In genomic region chr13:96817336-96817941, GRCh38 we compare ENCODE assay signal across 10 cellular contexts.
A peak's percentile ranks its signal among the peaks of the same experiment; 100 is the strongest.
DNase-seq lines count a peak whose midpoint lies in the region; ATAC-seq and TF ChIP-seq lines count a peak whose summit lies in the region.
"Had no signal": no experiment of that assay in that cellular context is flagged by ENCODE, and none has a peak within 500 bp of the region (broad histone marks: within the 10 kb centered on the region; RNA-seq: fewer than 3 reads in every experiment).

No MANE protein-coding gene starts in this region.

- peaks cover 2% of the 10 kb centered on the region for H3K4me1 Mint-ChIP-seq in endothelial cell (ENCODE audit: unreplicated experiment)
- no peaks in the 10 kb centered on the region for H3K4me1 Mint-ChIP-seq in stimulated activated memory B cell treated with anti-CD40 and anti-IgM and Interleukin-4, amounts not matched to agents 10 μg/mL and 1 μg/mL and 100 μg/mL, for 72 hours
- H3K4me1 Mint-ChIP-seq: immature natural killer cell had no signal

- H3K4me2 ChIP-seq in parathyroid adenoma (ENCODE audit: low read length): peak overlapping the region; percentile 41

- H3K36me3 ChIP-seq in parathyroid adenoma (ENCODE audit: control insufficient read depth, insufficient read depth, low read length): no peaks in the 10 kb centered on the region

- no peak overlapping the region for H3K9ac ChIP-seq in parathyroid adenoma

- H3K4me3 ChIP-seq in parathyroid adenoma (ENCODE audit: low read depth, low read length): no peak overlapping the region

- H3K9me3 Mint-ChIP-seq in endothelial cell (ENCODE audit: unreplicated experiment): no peaks in the 10 kb centered on the region
- H3K9me3 Mint-ChIP-seq in stimulated activated memory B cell treated with anti-CD40 and anti-IgM and Interleukin-4, amounts not matched to agents 10 μg/mL and 1 μg/mL and 100 μg/mL, for 72 hours: peaks cover 6% of the 10 kb centered on the region

- H3K27me3 Mint-ChIP-seq in endothelial cell (ENCODE audit: unreplicated experiment): no peaks in the 10 kb centered on the region
- H3K27me3 Mint-ChIP-seq in stimulated activated memory B cell treated with anti-CD40 and anti-IgM and Interleukin-4, amounts not matched to agents 10 μg/mL and 1 μg/mL and 100 μg/mL, for 72 hours: no peaks in the 10 kb centered on the region

- no peak overlapping the region for H3K27ac ChIP-seq in parathyroid adenoma

- H3K36me3 Mint-ChIP-seq in endothelial cell (ENCODE audit: low read depth, unreplicated experiment): no peaks in the 10 kb centered on the region
- H3K36me3 Mint-ChIP-seq in stimulated activated memory B cell treated with anti-CD40 and anti-IgM and Interleukin-4, amounts not matched to agents 10 μg/mL and 1 μg/mL and 100 μg/mL, for 72 hours: no peaks in the 10 kb centered on the region
- H3K36me3 Mint-ChIP-seq: immature natural killer cell had no signal

- peaks cover 11% of the 10 kb centered on the region for H3K4me1 ChIP-seq in parathyroid adenoma

- H3K9me3 ChIP-seq in parathyroid adenoma (ENCODE audit: control insufficient read depth, low read length): no peaks in the 10 kb centered on the region

- peak overlapping the region; percentile 46 for H2AFZ ChIP-seq in parathyroid adenoma

- no peaks in the 10 kb centered on the region for H3K27me3 ChIP-seq in parathyroid adenoma (ENCODE audit: control insufficient read depth, insufficient read depth, low read length)

- no peak overlapping the region for H3K27ac Mint-ChIP-seq in endothelial cell (ENCODE audit: unreplicated experiment)
- H3K27ac Mint-ChIP-seq in stimulated activated memory B cell treated with anti-CD40 and anti-IgM and Interleukin-4, amounts not matched to agents 10 μg/mL and 1 μg/mL and 100 μg/mL, for 72 hours: no peak overlapping the region
- H3K27ac Mint-ChIP-seq: immature natural killer cell had no signal

- ATAC-seq in GM21447 (IDR thresholded peaks at IDR 0.05; ENCODE audit: unreplicated experiment) (no peak), HG03196 (IDR thresholded peaks at IDR 0.05; ENCODE audit: unreplicated experiment) (no peak)
- ATAC-seq in stimulated activated memory B cell treated with anti-CD40 and anti-IgM and Interleukin-4, amounts not matched to agents 10 μg/mL and 1 μg/mL and 100 μg/mL, for 72 hours: no peak

- DNase-seq in NCI-H510A (lab: John Stamatoyannopoulos, UW): peak; percentile 6
- DNase-seq in endothelial cell (ENCODE audit: low spot score): peak; percentile 9
- no peak for DNase-seq in MV-4-11 (lab: John Stamatoyannopoulos, UW)
- DNase-seq: immature natural killer cell; stimulated activated naive CD4-positive, alpha-beta T cell treated with Interleukin-2 at 50 U/mL for 16 hours had no signal

- H3K79me2 ChIP-seq in parathyroid adenoma: no peaks in the 10 kb centered on the region

- peak; percentile 45 for TF ChIP-seq CTCF in GM12873 (IDR thresholded peaks at IDR 0.05; ENCODE audit: insufficient read depth, low read depth, low read length, missing control alignments)
- peak; percentile 75 for TF ChIP-seq CTCF in endothelial cell (IDR thresholded peaks at IDR 0.05; ENCODE audit: unreplicated experiment)
- TF ChIP-seq CTCF in parathyroid adenoma (IDR thresholded peaks at IDR 0.05): peak; percentile 51

- H3K4me3 Mint-ChIP-seq in endothelial cell (ENCODE audit: unreplicated experiment): no peak overlapping the region
- no peak overlapping the region for H3K4me3 Mint-ChIP-seq in stimulated activated memory B cell treated with anti-CD40 and anti-IgM and Interleukin-4, amounts not matched to agents 10 μg/mL and 1 μg/mL and 100 μg/mL, for 72 hours
- H3K4me3 Mint-ChIP-seq: immature natural killer cell had no signal
